In genomic region chr5:1524481-1524798, GRCh38 we compare ENCODE assay signal across 8 cellular contexts. TPM values are rescaled to one million over a fixed set of nuclear protein-coding genes. Genes with fewer than 3 reads are reported as not detected.
DNase-seq lines count a peak whose midpoint lies in the region; ATAC-seq and TF ChIP-seq lines count a peak whose summit lies in the region.

No MANE protein-coding gene starts in this region.

- H3K27ac ChIP-seq in vagina = peak overlapping the region; percentile 83

- H3K4me1 ChIP-seq in vagina = peaks cover 26% of the 10 kb centered on the region

- H3K27me3 ChIP-seq in vagina = no peaks in the 10 kb centered on the region

- intact Hi-C loops in Right ventricle myocardium superior (cut with DNase I) (no loop called here), cardiac septum (cut with DNase I) (no loop called here), vagina (cut with DNase I) (no loop called here)

- ATAC-seq in Right ventricle myocardium superior (ENCODE audit: poor library complexity) = peak; percentile 4
- no peak for ATAC-seq in HG03139 (IDR thresholded peaks at IDR 0.05; ENCODE audit: unreplicated experiment)

- H3K4me3 Mint-ChIP-seq in mesothelial cell of epicardium = peak overlapping the region; percentile 53

- H3K4me3 ChIP-seq in cardiac fibroblast (replicated peaks in 1 of 2; ENCODE audit: low read depth in 2 of 2, low read length in 2 of 2) = peak overlapping the region; percentile 38 to 75
- peak overlapping the region; percentile 66 to 96 for H3K4me3 ChIP-seq in vagina

- H3K27ac Mint-ChIP-seq in mesothelial cell of epicardium = no peak overlapping the region

- H3K4me1 Mint-ChIP-seq in mesothelial cell of epicardium = peaks cover 18% of the 10 kb centered on the region

- DNase-seq in Right ventricle myocardium superior (no peak), cardiac septum (ENCODE audit: low spot score) (no peak), cardiac fibroblast (ENCODE audit: low read depth in 2 of 2) (no peak), mesothelial cell of epicardium (ENCODE audit: low spot score in 2 of 2, unreplicated experiment in 2 of 2) (no peak), vagina (ENCODE audit: extremely low spot score in 2 of 2) (peak in 1 of 2 donors; percentile 84), G401 (ENCODE audit: low spot score) (no peak), NCI-H510A (lab: John Stamatoyannopoulos, UW) (no peak)

- no peak for TF ChIP-seq POLR2A in vagina (IDR thresholded peaks at IDR 0.05)

- H3K36me3 Mint-ChIP-seq in mesothelial cell of epicardium = no peaks in the 10 kb centered on the region

- peaks cover 6% of the 10 kb centered on the region for H3K9me3 Mint-ChIP-seq in mesothelial cell of epicardium

- TF ChIP-seq CTCF in cardiac fibroblast (IDR thresholded peaks at IDR 0.05; ENCODE audit: low read depth, low read length) = no peak
- TF ChIP-seq CTCF in mesothelial cell of epicardium (IDR thresholded peaks at IDR 0.05; ENCODE audit: unreplicated experiment) = no peak
- TF ChIP-seq CTCF in vagina (IDR thresholded peaks at IDR 0.05) = no peak

- no peaks in the 10 kb centered on the region for H3K27me3 Mint-ChIP-seq in mesothelial cell of epicardium (ENCODE audit: low read depth)

- no peaks in the 10 kb centered on the region for H3K9me3 ChIP-seq in vagina

- in situ Hi-C loops in G401 (cut with HindIII; ENCODE audit: low sequenced_read_pairs) = no loop called here

- no peaks in the 10 kb centered on the region for H3K36me3 ChIP-seq in vagina

RNA-seq across cellular contexts. Expression of gene LPCAT1, which starts 0.7 kb away (rescaled TPM):
- total RNA-seq in Right ventricle myocardium superior = 11.5 TPM
- 14.7 TPM for total RNA-seq in cardiac septum
- 73.9 to 76.8 TPM (median 74.8 TPM) in 3 replicates for total RNA-seq in mesothelial cell of epicardium
- 29.7 TPM for total RNA-seq in vagina
- 71.5 and 143 TPM in 2 replicates for total RNA-seq in G401 (2014; rRNA removed; shearing (Covaris generic))
